ENCODE assay signal across 19 cellular contexts in genomic region chr21:45166931-45167330, GRCh38.
"Had no signal": no experiment of that assay in that cellular context is flagged by ENCODE, and none has a peak within 500 bp of the region (broad histone marks: within the 10 kb centered on the region; RNA-seq: fewer than 3 reads in every experiment).

No MANE protein-coding gene starts in this region.

- H3K36me3 ChIP-seq: pancreas, vagina had no signal

- H3K27me3 ChIP-seq: heart left ventricle, pancreas, tibial nerve, vagina had no signal

- H3K27ac Mint-ChIP-seq: activated naive CD4-positive, alpha-beta T cell treated with anti-CD3 and anti-CD28 coated beads, Interleukin-2, amount 50 U/mL, for 24 hours; activated T-cell treated with anti-CD3 and anti-CD28 coated beads, Interleukin-2, amount 50 U/mL, for 72 hours; dendritic cell treated with granulocyte-macrophage colony-stimulating factor and Interleukin-4, amounts not matched to agents 40 ng/mL and 50 ng/mL, for 4 days; memory B cell had no signal

- H3K4me3 ChIP-seq: heart left ventricle, pancreas, tibial nerve, vagina had no signal

- H3K27me3 Mint-ChIP-seq: activated naive CD4-positive, alpha-beta T cell treated with anti-CD3 and anti-CD28 coated beads, Interleukin-2, amount 50 U/mL, for 24 hours; dendritic cell treated with granulocyte-macrophage colony-stimulating factor and Interleukin-4, amounts not matched to agents 40 ng/mL and 50 ng/mL, for 4 days; naive thymus-derived CD8-positive, alpha-beta T cell had no signal

- ATAC-seq: activated T-cell treated with anti-CD3 and anti-CD28 coated beads, Interleukin-2, amount 50 U/mL, for 72 hours; heart left ventricle; naive thymus-derived CD8-positive, alpha-beta T cell; pancreas had no signal

- DNase-seq: activated CD4-positive, alpha-beta T cell treated with anti-CD3 and anti-CD28 coated beads, Interleukin-2, amount 50 U/mL, for 1 hour; activated CD8-positive, alpha-beta memory T cell treated with anti-CD3 and anti-CD28 coated beads, Interleukin-2, amount 50 U/mL, for 4 hours; activated effector memory CD4-positive, alpha-beta T cell treated with anti-CD3 and anti-CD28 coated beads, Interleukin-2, amount 50 U/mL, for 16 hours; activated T-cell treated with anti-CD3 and anti-CD28 coated beads, Interleukin-2, amount 50 U/mL, for 72 hours; effector memory CD4-positive, alpha-beta T cell; foreskin melanocyte; heart left ventricle; naive thymus-derived CD8-positive, alpha-beta T cell; pancreas; stimulated activated CD4-positive, alpha-beta T cell treated with anti-CD3 and anti-CD28 coated beads, Interleukin-12 subunit alpha, Interleukin-12 subunit beta, amount 100 ng/mL, for 4 hours; stimulated activated CD4-positive, alpha-beta T cell treated with anti-CD3 and anti-CD28 coated beads, Interleukin-1b, Interleukin-23, amount 100 ng/mL, for 48 hours; stimulated activated naive CD4-positive, alpha-beta T cell treated with Interleukin-2 at 50 U/mL for 16 hours; substantia nigra; T1000 had no signal

- H3K27ac ChIP-seq: heart left ventricle, pancreas, vagina had no signal

- H3K9me3 ChIP-seq: heart left ventricle, pancreas, tibial nerve, vagina had no signal

- H3K4me3 Mint-ChIP-seq: activated naive CD4-positive, alpha-beta T cell treated with anti-CD3 and anti-CD28 coated beads, Interleukin-2, amount 50 U/mL, for 24 hours; activated T-cell treated with anti-CD3 and anti-CD28 coated beads, Interleukin-2, amount 50 U/mL, for 72 hours; dendritic cell treated with granulocyte-macrophage colony-stimulating factor and Interleukin-4, amounts not matched to agents 40 ng/mL and 50 ng/mL, for 4 days; memory B cell; naive thymus-derived CD8-positive, alpha-beta T cell had no signal

- H3K4me1 ChIP-seq: pancreas had no signal

- H3K9me3 Mint-ChIP-seq: activated naive CD4-positive, alpha-beta T cell treated with anti-CD3 and anti-CD28 coated beads, Interleukin-2, amount 50 U/mL, for 24 hours; activated T-cell treated with anti-CD3 and anti-CD28 coated beads, Interleukin-2, amount 50 U/mL, for 72 hours; dendritic cell treated with granulocyte-macrophage colony-stimulating factor and Interleukin-4, amounts not matched to agents 40 ng/mL and 50 ng/mL, for 4 days; memory B cell; naive thymus-derived CD8-positive, alpha-beta T cell had no signal
